In genomic region chr1:19418503-19418971, GRCh38 we compare ENCODE assay signal across 13 cellular contexts.
DNase-seq lines count a peak whose midpoint lies in the region; ATAC-seq, FAIRE-seq and TF ChIP-seq lines count a peak whose summit lies in the region.
"Had no signal": no experiment of that assay in that cellular context is flagged by ENCODE, and none has a peak within 500 bp of the region (broad histone marks: within the 10 kb centered on the region; RNA-seq: fewer than 3 reads in every experiment).

No MANE protein-coding gene starts in this region.

- H3K9ac ChIP-seq in HepG2 (ENCODE audit: insufficient read depth, low read depth, low read length), result no peak overlapping the region
- H3K9ac ChIP-seq: BLaER1 had no signal

- intact Hi-C loops in left ventricle myocardium superior (cut with micrococcal nuclease) (no loop called here), Right ventricle myocardium inferior (cut with DNase I) (no loop called here), HepG2 (cut with micrococcal nuclease; ENCODE audit: unreplicated experiment) (no loop called here)

- 95% methylated on average over 5 of the region's 5 CpGs for WGBS in HepG2 (ENCODE audit: low lambda C conversion rate)
- WGBS in upper lobe of left lung, 2 donors, result 87% methylated on average over 5 of the region's 5 CpGs

- POLR2A ChIA-PET in HepG2 (lab: Yijun Ruan, JAX), result no interaction called here

- H2AFZ ChIP-seq in HepG2 (ENCODE audit: low read length), result no peak overlapping the region

- H3K4me2 ChIP-seq in HepG2 (ENCODE audit: low read depth, low read length), result no peak overlapping the region
- H3K4me2 ChIP-seq: BLaER1 had no signal

- peaks cover 14 to 51% of the 10 kb centered on the region in 2 experiments; a peak in 4 of 5 replicates for H3K36me3 ChIP-seq in HepG2 (replicated peaks in 1 of 2; ENCODE audit: control insufficient read depth in 1 of 2, insufficient read depth in 2 of 2, low read length in 2 of 2)
- peaks cover 0 to 34% (median 13%) of the 10 kb centered on the region in 4 donors for H3K36me3 ChIP-seq in upper lobe of left lung

- CTCF ChIA-PET in HepG2 (lab: Yijun Ruan, JAX; ENCODE audit: low intra/inter-chr PET ratio, low total read pairs), result no interaction called here

- no peak for FAIRE-seq in HepG2 (lab: Jason Lieb, UNC)
- FAIRE-seq: bronchial epithelial cell, GM19239 had no signal

- no peaks in the 10 kb centered on the region for H3K27me3 Mint-ChIP-seq in activated naive CD8-positive, alpha-beta T cell

- in situ Hi-C loops in HepG2 (cut with HindIII; ENCODE audit: extremely low pct_ligation_motif_present, low pct_unique_long_range_greater_than_20kb), result no loop called here

- TF ChIP-seq RAD21 in HepG2 (CRISPR knock-in tag; IDR thresholded peaks at IDR 0.05), result no peak

- no peak for DNase-seq in left ventricle myocardium superior
- DNase-seq in Right ventricle myocardium inferior (ENCODE audit: missing footprints), result no peak
- DNase-seq in HepG2 (ENCODE audit: low spot score), result no peak
- no peak for DNase-seq in upper lobe of left lung
- DNase-seq in DMS 273 treated with DMSO at 0.1 percent for 48 hours (lab: John Stamatoyannopoulos, UW), result no peak
- no peak for DNase-seq in GM19238 (ENCODE audit: insufficient read length, low spot score)
- DNase-seq: activated CD8-positive, alpha-beta memory T cell treated with anti-CD3 and anti-CD28 coated beads for 24 hours; erythroblast had no signal

- TF ChIP-seq POLR2A in HepG2 (IDR thresholded peaks at IDR 0.05; ENCODE audit: insufficient read depth in 1 of 2, low read depth in 2 of 2, low read length in 2 of 2) (no peak), upper lobe of left lung (IDR thresholded peaks at IDR 0.05) (no peak)

- TF ChIP-seq EP300 in HepG2 (IDR thresholded peaks at IDR 0.05; ENCODE audit: low read depth in 2 of 2, low read length in 2 of 2), result no peak
- no peak for TF ChIP-seq EP300 in HepG2 (CRISPR knock-in tag; IDR thresholded peaks at IDR 0.05; ENCODE audit: borderline replicate concordance)
- TF ChIP-seq EP300 in upper lobe of left lung (IDR thresholded peaks at IDR 0.05), result no peak

- TSS peak; percentile 28 for BruUV-seq in HepG2 (replicated peaks; lab: Mats Ljungman, UMichigan)

- TF ChIP-seq CTCF in HepG2 (CRISPR knock-in tag; IDR thresholded peaks at IDR 0.05) (no peak), upper lobe of left lung (IDR thresholded peaks at IDR 0.05) (no peak)

- H3K4me1 ChIP-seq in HepG2 (ENCODE audit: insufficient read depth, low read length) (peaks cover 29% of the 10 kb centered on the region), upper lobe of left lung (peaks cover 21 to 65% (median 44%) of the 10 kb centered on the region in 4 donors)

- peak; percentile 13 for ATAC-seq in left ventricle myocardium superior
- no peak for ATAC-seq in Right ventricle myocardium inferior
- no peak for ATAC-seq in HepG2
- no peak for ATAC-seq in upper lobe of left lung (ENCODE audit: low FRiP score in 2 of 2)
- no peak for ATAC-seq in GM19351 (IDR thresholded peaks at IDR 0.05; ENCODE audit: unreplicated experiment)

- H3K79me2 ChIP-seq in HepG2 (ENCODE audit: insufficient read depth, low read length), result peaks cover 47% of the 10 kb centered on the region

- no peak overlapping the region for H3K4me3 Mint-ChIP-seq in activated naive CD8-positive, alpha-beta T cell

- H3K27ac ChIP-seq in HepG2 (ENCODE audit: extremely low read length, insufficient read depth, low read length) (no peak overlapping the region), upper lobe of left lung (peak overlapping the region; percentile 21 to 62 (median 44))
- H3K27ac ChIP-seq: BLaER1 had no signal

- peaks cover 7% of the 10 kb centered on the region for H3K36me3 Mint-ChIP-seq in activated naive CD8-positive, alpha-beta T cell

- H3K9me3 ChIP-seq in HepG2 (ENCODE audit: low read length) (no peaks in the 10 kb centered on the region), upper lobe of left lung (no peaks in the 10 kb centered on the region)
- H3K9me3 ChIP-seq: BLaER1 had no signal

- H3K4me3 ChIP-seq in HepG2 (replicated peaks in 1 of 3; ENCODE audit: insufficient read depth in 1 of 3, low read depth in 2 of 3, low read length in 3 of 3) (no peak overlapping the region), upper lobe of left lung (no peak overlapping the region)
- H3K4me3 ChIP-seq: BLaER1 had no signal

- H3K27ac Mint-ChIP-seq in activated naive CD8-positive, alpha-beta T cell, result peak overlapping the region; percentile 43

- no peaks in the 10 kb centered on the region for H3K27me3 ChIP-seq in HepG2 (ENCODE audit: control insufficient read depth in 1 of 2, insufficient read depth in 2 of 2, low read length in 2 of 2)
- H3K27me3 ChIP-seq in upper lobe of left lung, result no peaks in the 10 kb centered on the region
- H3K27me3 ChIP-seq: BLaER1 had no signal

- no peaks in the 10 kb centered on the region; the same call in 1 of the 2 replicates for H4K20me1 ChIP-seq in HepG2 (ENCODE audit: insufficient read depth, low read length)

- peaks cover 74% of the 10 kb centered on the region for H3K4me1 Mint-ChIP-seq in activated naive CD8-positive, alpha-beta T cell (ENCODE audit: low read depth)

- no peaks in the 10 kb centered on the region for H3K9me3 Mint-ChIP-seq in activated naive CD8-positive, alpha-beta T cell (ENCODE audit: low read depth)

TF ChIP-seq in HepG2, 621 proteins besides CTCF, POLR2A, EP300 and RAD21:
- TF ChIP-seq, protein P1, sequence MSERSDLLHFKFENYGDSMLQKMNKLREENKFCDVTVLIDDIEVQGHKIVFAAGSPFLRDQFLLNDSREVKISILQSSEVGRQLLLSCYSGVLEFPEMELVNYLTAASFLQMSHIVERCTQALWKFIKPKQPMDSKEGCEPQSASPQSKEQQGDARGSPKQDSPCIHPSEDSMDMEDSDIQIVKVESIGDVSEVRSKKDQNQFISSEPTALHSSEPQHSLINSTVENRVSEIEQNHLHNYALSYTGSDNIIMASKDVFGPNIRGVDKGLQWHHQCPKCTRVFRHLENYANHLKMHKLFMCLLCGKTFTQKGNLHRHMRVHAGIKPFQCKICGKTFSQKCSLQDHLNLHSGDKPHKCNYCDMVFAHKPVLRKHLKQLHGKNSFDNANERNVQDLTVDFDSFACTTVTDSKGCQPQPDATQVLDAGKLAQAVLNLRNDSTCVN (CRISPR knock-in tag; IDR thresholded peaks at IDR 0.05; ENCODE audit: borderline replicate concordance), result no peak
- TF ChIP-seq MED8 (CRISPR knock-in tag; IDR thresholded peaks at IDR 0.05; ENCODE audit: insufficient replicate concordance), result no peak
- TF ChIP-seq, protein P2, sequence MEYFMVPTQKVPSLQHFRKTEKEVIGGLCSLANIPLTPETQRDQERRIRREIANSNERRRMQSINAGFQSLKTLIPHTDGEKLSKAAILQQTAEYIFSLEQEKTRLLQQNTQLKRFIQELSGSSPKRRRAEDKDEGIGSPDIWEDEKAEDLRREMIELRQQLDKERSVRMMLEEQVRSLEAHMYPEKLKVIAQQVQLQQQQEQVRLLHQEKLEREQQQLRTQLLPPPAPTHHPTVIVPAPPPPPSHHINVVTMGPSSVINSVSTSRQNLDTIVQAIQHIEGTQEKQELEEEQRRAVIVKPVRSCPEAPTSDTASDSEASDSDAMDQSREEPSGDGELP (IDR thresholded peaks at IDR 0.05; ENCODE audit: borderline replicate concordance, low read depth), result no peak
- no peak for TF ChIP-seq SMARCE1 (IDR thresholded peaks at IDR 0.05; ENCODE audit: borderline replicate concordance)
- TF ChIP-seq PREB (CRISPR knock-in tag; IDR thresholded peaks at IDR 0.05), result no peak
- TF ChIP-seq SMC3 (IDR thresholded peaks at IDR 0.05; ENCODE audit: low read length), result no peak
- TF ChIP-seq TEAD3 (CRISPR knock-in tag; optimal IDR thresholded peaks at IDR 0.05; ENCODE audit: borderline replicate concordance), result no peak
- TF ChIP-seq TP53 (CRISPR knock-in tag; conservative IDR thresholded peaks at IDR 0.05), result no peak
